1 cellular context compared by ENCODE assay signal in the genomic region with DNA sequence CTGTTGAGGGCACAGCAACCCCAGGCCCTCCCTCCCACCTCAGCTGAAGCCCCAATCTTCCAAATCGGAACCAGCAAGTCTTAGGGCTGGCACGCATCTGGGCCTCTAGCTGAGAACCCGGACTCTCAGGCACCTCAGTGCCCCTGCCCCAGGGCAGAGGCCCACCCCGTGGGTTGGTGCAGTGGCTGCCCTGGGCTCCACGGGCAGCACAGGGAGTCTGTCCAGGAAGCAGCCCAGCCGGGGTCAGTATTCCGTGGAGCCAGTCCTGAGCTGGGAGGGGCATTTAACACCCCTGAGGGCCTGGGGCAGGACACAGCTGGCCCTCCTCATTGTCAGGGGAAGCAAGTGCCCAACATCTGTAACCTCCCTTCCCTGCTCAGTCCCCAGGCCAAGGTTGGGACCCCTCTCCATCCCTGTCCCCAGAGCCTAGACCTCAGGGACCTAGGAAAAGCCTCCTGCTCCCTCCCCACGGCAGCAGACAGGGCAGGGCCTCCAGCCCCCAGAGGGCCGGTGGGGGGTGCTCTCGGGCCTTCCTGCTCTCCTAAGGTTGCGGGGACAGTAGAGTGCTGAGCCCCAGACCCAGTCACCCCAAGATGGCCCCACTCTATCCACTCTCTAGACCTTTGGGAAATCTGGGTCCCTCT.
TF ChIP-seq lines count a peak whose summit lies in the region.

No MANE protein-coding gene starts in this region.

TF ChIP-seq in GM23338, 12 proteins besides CTCF, POLR2A, EP300 and RAD21:
- TF ChIP-seq NANOG (IDR thresholded peaks at IDR 0.05; ENCODE audit: borderline replicate concordance) = no peak
- TF ChIP-seq, protein P1, sequence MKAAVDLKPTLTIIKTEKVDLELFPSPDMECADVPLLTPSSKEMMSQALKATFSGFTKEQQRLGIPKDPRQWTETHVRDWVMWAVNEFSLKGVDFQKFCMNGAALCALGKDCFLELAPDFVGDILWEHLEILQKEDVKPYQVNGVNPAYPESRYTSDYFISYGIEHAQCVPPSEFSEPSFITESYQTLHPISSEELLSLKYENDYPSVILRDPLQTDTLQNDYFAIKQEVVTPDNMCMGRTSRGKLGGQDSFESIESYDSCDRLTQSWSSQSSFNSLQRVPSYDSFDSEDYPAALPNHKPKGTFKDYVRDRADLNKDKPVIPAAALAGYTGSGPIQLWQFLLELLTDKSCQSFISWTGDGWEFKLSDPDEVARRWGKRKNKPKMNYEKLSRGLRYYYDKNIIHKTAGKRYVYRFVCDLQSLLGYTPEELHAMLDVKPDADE (IDR thresholded peaks at IDR 0.05) = no peak
- TF ChIP-seq, protein P2, sequence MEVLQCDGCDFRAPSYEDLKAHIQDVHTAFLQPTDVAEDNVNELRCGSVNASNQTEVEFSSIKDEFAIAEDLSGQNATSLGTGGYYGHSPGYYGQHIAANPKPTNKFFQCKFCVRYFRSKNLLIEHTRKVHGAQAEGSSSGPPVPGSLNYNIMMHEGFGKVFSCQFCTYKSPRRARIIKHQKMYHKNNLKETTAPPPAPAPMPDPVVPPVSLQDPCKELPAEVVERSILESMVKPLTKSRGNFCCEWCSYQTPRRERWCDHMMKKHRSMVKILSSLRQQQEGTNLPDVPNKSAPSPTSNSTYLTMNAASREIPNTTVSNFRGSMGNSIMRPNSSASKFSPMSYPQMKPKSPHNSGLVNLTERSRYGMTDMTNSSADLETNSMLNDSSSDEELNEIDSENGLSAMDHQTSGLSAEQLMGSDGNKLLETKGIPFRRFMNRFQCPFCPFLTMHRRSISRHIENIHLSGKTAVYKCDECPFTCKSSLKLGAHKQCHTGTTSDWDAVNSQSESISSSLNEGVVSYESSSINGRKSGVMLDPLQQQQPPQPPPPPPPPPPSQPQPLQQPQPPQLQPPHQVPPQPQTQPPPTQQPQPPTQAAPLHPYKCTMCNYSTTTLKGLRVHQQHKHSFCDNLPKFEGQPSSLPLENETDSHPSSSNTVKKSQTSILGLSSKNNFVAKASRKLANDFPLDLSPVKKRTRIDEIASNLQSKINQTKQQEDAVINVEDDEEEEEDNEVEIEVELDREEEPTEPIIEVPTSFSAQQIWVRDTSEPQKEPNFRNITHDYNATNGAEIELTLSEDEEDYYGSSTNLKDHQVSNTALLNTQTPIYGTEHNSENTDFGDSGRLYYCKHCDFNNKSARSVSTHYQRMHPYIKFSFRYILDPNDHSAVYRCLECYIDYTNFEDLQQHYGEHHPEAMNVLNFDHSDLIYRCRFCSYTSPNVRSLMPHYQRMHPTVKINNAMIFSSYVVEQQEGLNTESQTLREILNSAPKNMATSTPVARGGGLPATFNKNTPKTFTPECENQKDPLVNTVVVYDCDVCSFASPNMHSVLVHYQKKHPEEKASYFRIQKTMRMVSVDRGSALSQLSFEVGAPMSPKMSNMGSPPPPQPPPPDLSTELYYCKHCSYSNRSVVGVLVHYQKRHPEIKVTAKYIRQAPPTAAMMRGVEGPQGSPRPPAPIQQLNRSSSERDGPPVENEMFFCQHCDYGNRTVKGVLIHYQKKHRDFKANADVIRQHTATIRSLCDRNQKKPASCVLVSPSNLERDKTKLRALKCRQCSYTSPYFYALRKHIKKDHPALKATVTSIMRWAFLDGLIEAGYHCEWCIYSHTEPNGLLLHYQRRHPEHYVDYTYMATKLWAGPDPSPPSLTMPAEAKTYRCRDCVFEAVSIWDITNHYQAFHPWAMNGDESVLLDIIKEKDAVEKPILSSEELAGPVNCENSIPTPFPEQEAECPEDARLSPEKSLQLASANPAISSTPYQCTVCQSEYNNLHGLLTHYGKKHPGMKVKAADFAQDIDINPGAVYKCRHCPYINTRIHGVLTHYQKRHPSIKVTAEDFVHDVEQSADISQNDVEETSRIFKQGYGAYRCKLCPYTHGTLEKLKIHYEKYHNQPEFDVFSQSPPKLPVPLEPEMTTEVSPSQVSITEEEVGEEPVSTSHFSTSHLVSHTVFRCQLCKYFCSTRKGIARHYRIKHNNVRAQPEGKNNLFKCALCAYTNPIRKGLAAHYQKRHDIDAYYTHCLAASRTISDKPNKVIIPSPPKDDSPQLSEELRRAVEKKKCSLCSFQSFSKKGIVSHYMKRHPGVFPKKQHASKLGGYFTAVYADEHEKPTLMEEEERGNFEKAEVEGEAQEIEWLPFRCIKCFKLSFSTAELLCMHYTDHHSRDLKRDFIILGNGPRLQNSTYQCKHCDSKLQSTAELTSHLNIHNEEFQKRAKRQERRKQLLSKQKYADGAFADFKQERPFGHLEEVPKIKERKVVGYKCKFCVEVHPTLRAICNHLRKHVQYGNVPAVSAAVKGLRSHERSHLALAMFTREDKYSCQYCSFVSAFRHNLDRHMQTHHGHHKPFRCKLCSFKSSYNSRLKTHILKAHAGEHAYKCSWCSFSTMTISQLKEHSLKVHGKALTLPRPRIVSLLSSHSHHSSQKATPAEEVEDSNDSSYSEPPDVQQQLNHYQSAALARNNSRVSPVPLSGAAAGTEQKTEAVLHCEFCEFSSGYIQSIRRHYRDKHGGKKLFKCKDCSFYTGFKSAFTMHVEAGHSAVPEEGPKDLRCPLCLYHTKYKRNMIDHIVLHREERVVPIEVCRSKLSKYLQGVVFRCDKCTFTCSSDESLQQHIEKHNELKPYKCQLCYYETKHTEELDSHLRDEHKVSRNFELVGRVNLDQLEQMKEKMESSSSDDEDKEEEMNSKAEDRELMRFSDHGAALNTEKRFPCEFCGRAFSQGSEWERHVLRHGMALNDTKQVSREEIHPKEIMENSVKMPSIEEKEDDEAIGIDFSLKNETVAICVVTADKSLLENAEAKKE (CRISPR knock-in tag; IDR thresholded peaks at IDR 0.05) = no peak
- no peak for TF ChIP-seq EZH2 (IDR thresholded peaks at IDR 0.05; ENCODE audit: low read depth, unreplicated experiment)
- no peak for TF ChIP-seq POLR2AphosphoS5 (IDR thresholded peaks at IDR 0.05; ENCODE audit: low read depth)
- no peak for TF ChIP-seq ZNF331 (CRISPR knock-in tag; IDR thresholded peaks at IDR 0.05; ENCODE audit: low read depth)
- TF ChIP-seq CREB1 (CRISPR knock-in tag; IDR thresholded peaks at IDR 0.05; ENCODE audit: low read depth) = no peak
- no peak for TF ChIP-seq JUNB (IDR thresholded peaks at IDR 0.05; ENCODE audit: unreplicated experiment)
- no peak for TF ChIP-seq ZNF114 (CRISPR knock-in tag; IDR thresholded peaks at IDR 0.05)
- TF ChIP-seq STAT1 (IDR thresholded peaks at IDR 0.05; ENCODE audit: unreplicated experiment) = no peak
- TF ChIP-seq EZH2phosphoT487 (IDR thresholded peaks at IDR 0.05; ENCODE audit: unreplicated experiment) = no peak
- TF ChIP-seq, protein P3, sequence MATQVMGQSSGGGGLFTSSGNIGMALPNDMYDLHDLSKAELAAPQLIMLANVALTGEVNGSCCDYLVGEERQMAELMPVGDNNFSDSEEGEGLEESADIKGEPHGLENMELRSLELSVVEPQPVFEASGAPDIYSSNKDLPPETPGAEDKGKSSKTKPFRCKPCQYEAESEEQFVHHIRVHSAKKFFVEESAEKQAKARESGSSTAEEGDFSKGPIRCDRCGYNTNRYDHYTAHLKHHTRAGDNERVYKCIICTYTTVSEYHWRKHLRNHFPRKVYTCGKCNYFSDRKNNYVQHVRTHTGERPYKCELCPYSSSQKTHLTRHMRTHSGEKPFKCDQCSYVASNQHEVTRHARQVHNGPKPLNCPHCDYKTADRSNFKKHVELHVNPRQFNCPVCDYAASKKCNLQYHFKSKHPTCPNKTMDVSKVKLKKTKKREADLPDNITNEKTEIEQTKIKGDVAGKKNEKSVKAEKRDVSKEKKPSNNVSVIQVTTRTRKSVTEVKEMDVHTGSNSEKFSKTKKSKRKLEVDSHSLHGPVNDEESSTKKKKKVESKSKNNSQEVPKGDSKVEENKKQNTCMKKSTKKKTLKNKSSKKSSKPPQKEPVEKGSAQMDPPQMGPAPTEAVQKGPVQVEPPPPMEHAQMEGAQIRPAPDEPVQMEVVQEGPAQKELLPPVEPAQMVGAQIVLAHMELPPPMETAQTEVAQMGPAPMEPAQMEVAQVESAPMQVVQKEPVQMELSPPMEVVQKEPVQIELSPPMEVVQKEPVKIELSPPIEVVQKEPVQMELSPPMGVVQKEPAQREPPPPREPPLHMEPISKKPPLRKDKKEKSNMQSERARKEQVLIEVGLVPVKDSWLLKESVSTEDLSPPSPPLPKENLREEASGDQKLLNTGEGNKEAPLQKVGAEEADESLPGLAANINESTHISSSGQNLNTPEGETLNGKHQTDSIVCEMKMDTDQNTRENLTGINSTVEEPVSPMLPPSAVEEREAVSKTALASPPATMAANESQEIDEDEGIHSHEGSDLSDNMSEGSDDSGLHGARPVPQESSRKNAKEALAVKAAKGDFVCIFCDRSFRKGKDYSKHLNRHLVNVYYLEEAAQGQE (IDR thresholded peaks at IDR 0.05; ENCODE audit: unreplicated experiment) = no peak
